ENCODE assay signal across 9 cellular contexts in the genomic region with DNA sequence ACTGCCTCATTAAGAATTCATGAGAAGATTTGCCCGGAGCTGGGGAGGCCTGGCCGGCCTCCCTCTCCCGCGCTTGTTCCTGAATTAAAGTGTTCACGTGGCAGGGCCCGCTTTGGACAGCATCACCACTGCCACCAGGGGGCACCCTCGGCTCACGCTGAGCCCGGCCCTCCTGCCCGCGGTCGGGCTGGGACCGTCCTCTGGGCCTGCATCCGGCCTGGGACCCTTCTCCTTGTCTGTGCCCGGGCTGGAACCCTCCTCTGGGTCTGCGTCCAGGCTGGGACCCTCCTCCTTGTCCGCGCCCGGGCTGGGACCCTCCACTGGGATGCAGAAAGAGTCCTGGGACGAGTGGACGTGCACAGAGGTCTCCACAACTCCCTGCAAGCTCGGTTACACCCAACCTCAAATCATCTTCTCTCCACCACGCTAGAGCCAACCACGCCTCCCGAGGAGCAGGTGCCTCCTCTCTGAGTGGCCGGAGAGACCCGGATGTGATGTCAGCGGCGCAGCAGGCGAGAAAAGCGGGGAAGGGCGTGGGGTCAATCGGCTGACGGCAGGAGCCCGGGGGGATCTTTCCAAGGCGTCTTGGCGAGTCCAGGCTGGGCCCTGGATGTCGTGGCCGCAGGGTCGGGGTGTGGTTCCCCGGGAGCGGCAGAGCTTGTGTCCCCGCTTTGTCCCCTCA. TPM values are rescaled to one million over a fixed set of nuclear protein-coding genes. Genes with fewer than 3 reads are reported as not detected.
DNase-seq lines count a peak whose midpoint lies in the region; ATAC-seq and TF ChIP-seq lines count a peak whose summit lies in the region.
"Had no signal": no experiment of that assay in that cellular context is flagged by ENCODE, and none has a peak within 500 bp of the region (broad histone marks: within the 10 kb centered on the region; RNA-seq: fewer than 3 reads in every experiment).

No MANE protein-coding gene starts in this region.

- H3K27me3 Mint-ChIP-seq in activated naive CD8-positive, alpha-beta T cell treated with anti-CD3 and anti-CD28 coated beads, Interleukin-2, amount 50 U/mL, for 24 hours = peaks cover 7% of the 10 kb centered on the region

- in situ Hi-C loops in G401 (cut with HindIII; ENCODE audit: low sequenced_read_pairs) = no loop called here

- H3K36me3 Mint-ChIP-seq in activated naive CD8-positive, alpha-beta T cell treated with anti-CD3 and anti-CD28 coated beads, Interleukin-2, amount 50 U/mL, for 24 hours (ENCODE audit: low read depth) = no peaks in the 10 kb centered on the region

- TF ChIP-seq POLR2A in GM18505 (IDR thresholded peaks at IDR 0.05; ENCODE audit: borderline replicate concordance, extremely low read depth, insufficient read depth, insufficient read length) = no peak

- no peak overlapping the region for H3K27ac Mint-ChIP-seq in activated naive CD8-positive, alpha-beta T cell treated with anti-CD3 and anti-CD28 coated beads, Interleukin-2, amount 50 U/mL, for 24 hours

- H3K9me3 Mint-ChIP-seq in activated naive CD8-positive, alpha-beta T cell treated with anti-CD3 and anti-CD28 coated beads, Interleukin-2, amount 50 U/mL, for 24 hours = no peaks in the 10 kb centered on the region

- no peak overlapping the region for H3K4me3 Mint-ChIP-seq in activated naive CD8-positive, alpha-beta T cell treated with anti-CD3 and anti-CD28 coated beads, Interleukin-2, amount 50 U/mL, for 24 hours

- ATAC-seq in activated naive CD8-positive, alpha-beta T cell treated with anti-CD3 and anti-CD28 coated beads, Interleukin-2, amount 50 U/mL, for 24 hours = peak; percentile 71
- ATAC-seq in HG02852 (IDR thresholded peaks at IDR 0.05; ENCODE audit: unreplicated experiment) (no peak), GM18505 (IDR thresholded peaks at IDR 0.05; ENCODE audit: unreplicated experiment) (no peak)

- DNase-seq in G401 (ENCODE audit: low spot score) = peak; percentile 3
- peak in 56 of 76 experiments; percentile 8 to 78 (median 50) for DNase-seq in HUDEP-2 (lab: John Stamatoyannopoulos, UW; ENCODE audit: unreplicated experiment in 76 of 76)
- DNase-seq in T follicular helper cell (ENCODE audit: low read depth) = peak; percentile 28
- peak; percentile 80 for DNase-seq in activated naive CD8-positive, alpha-beta T cell treated with anti-CD3 and anti-CD28 coated beads, Interleukin-2, amount 50 U/mL, for 24 hours
- DNase-seq in iPS-NIHi11 (ENCODE audit: low spot score) = peak; percentile 95
- peak; percentile 32 to 67 (median 49) for DNase-seq in stimulated activated CD4-positive, alpha-beta T cell treated with anti-CD3 and anti-CD28 coated beads, Interleukin-1b, Interleukin-23, amount 100 ng/mL, for 24 hours (ENCODE audit: low read depth in 4 of 4, low spot score in 1 of 4)

- peaks cover 5% of the 10 kb centered on the region for H3K4me1 Mint-ChIP-seq in activated naive CD8-positive, alpha-beta T cell treated with anti-CD3 and anti-CD28 coated beads, Interleukin-2, amount 50 U/mL, for 24 hours

RNA-seq across cellular contexts. Expression of gene DACT2, which starts 50.9 kb away (rescaled TPM):
- not detected in 2 replicates for total RNA-seq in G401 (2014; rRNA removed; shearing (Covaris generic))
- total RNA-seq: SJSA1 had no signal

Comparison
In these comparisons a context has a peak if more than half of its experiments do, and no peak if none do; other contexts are left out.
1. DNase-seq: peak in every context shown above with its lines; median percentile 95 in iPS-NIHi11; 80 in activated naive CD8-positive, alpha-beta T cell treated with anti-CD3 and anti-CD28 coated beads, Interleukin-2, amount 50 U/mL, for 24 hours; 50 in HUDEP-2; 49 in stimulated activated CD4-positive, alpha-beta T cell treated with anti-CD3 and anti-CD28 coated beads, Interleukin-1b, Interleukin-23, amount 100 ng/mL, for 24 hours; 28 in T follicular helper cell; 3 in G401.